In genomic region chr22:36225333-36225922, GRCh38 we compare ENCODE assay signal across 21 cellular contexts. TPM values are rescaled to one million over a fixed set of nuclear protein-coding genes. Genes with fewer than 3 reads are reported as not detected.
"Had no signal": no experiment of that assay in that cellular context is flagged by ENCODE, and none has a peak within 500 bp of the region (broad histone marks: within the 10 kb centered on the region; RNA-seq: fewer than 3 reads in every experiment).

No MANE protein-coding gene starts in this region.

- ATAC-seq: heart right ventricle; left lobe of liver; natural killer cell; stimulated activated memory B cell treated with anti-CD40 and anti-IgM and Interleukin-4, amounts not matched to agents 10 μg/mL and 1 μg/mL and 100 μg/mL, for 72 hours had no signal

- H3K4me3 Mint-ChIP-seq: natural killer cell; neural crest cell; stimulated activated memory B cell treated with anti-CD40 and anti-IgM and Interleukin-4, amounts not matched to agents 10 μg/mL and 1 μg/mL and 100 μg/mL, for 72 hours had no signal

- H3K27ac Mint-ChIP-seq: stimulated activated memory B cell treated with anti-CD40 and anti-IgM and Interleukin-4, amounts not matched to agents 10 μg/mL and 1 μg/mL and 100 μg/mL, for 72 hours had no signal

- H3K9me3 ChIP-seq: heart right ventricle, ovary, right atrium auricular region, stomach, thoracic aorta, transverse colon had no signal

- H3K4me3 ChIP-seq: dorsolateral prefrontal cortex, heart right ventricle, ovary, right atrium auricular region, stomach, thoracic aorta, transverse colon had no signal

- H3K27me3 ChIP-seq: dorsolateral prefrontal cortex, heart right ventricle, ovary, right atrium auricular region, stomach, transverse colon had no signal

- DNase-seq: cortex of kidney; dorsolateral prefrontal cortex; effector CD8-positive, alpha-beta T cell; heart right ventricle; hypothalamus; mammary epithelial cell; natural killer cell; nucleus accumbens; ovary; small intestine; stimulated activated CD4-positive, alpha-beta T cell treated with anti-CD3 and anti-CD28 coated beads, Interleukin-2, amount 100 ng/mL, for 48 hours; stomach; substantia nigra; transverse colon had no signal

- H3K36me3 ChIP-seq: ovary had no signal

- H3K27me3 Mint-ChIP-seq: stimulated activated memory B cell treated with anti-CD40 and anti-IgM and Interleukin-4, amounts not matched to agents 10 μg/mL and 1 μg/mL and 100 μg/mL, for 72 hours had no signal

- H3K27ac ChIP-seq: dorsolateral prefrontal cortex, heart right ventricle, ovary, right atrium auricular region, stomach, thoracic aorta, transverse colon had no signal

- H3K9me3 Mint-ChIP-seq: natural killer cell; neural crest cell; stimulated activated memory B cell treated with anti-CD40 and anti-IgM and Interleukin-4, amounts not matched to agents 10 μg/mL and 1 μg/mL and 100 μg/mL, for 72 hours had no signal

RNA-seq across cellular contexts. Expression of gene APOL4, which starts 23.8 kb away (rescaled TPM):
- total RNA-seq: chondrocyte, mononuclear cell, neural crest cell had no signal
- polyA plus RNA-seq: mammary epithelial cell had no signal

RNA-seq across cellular contexts. Expression of gene APOL1, which starts 27.5 kb away (rescaled TPM):
- total RNA-seq: neural crest cell had no signal
